In genomic region chr5:98773214-98773463, GRCh38 we compare ENCODE assay signal across 8 cellular contexts. TPM values are rescaled to one million over a fixed set of nuclear protein-coding genes. Genes with fewer than 3 reads are reported as not detected.
A peak's percentile ranks its signal among the peaks of the same experiment; 100 is the strongest.
DNase-seq lines count a peak whose midpoint lies in the region; ATAC-seq and TF ChIP-seq lines count a peak whose summit lies in the region.

No MANE protein-coding gene starts in this region.

- H3K79me2 ChIP-seq in MM.1S (ENCODE audit: low read length), result peaks cover 19% of the 10 kb centered on the region

- H3K36me3 ChIP-seq in BE2C, result peaks cover 5% of the 10 kb centered on the region
- H3K36me3 ChIP-seq in MM.1S (replicated peaks; ENCODE audit: insufficient read depth, low read length), result no peaks in the 10 kb centered on the region

- peaks cover 11% of the 10 kb centered on the region for H3K27me3 Mint-ChIP-seq in nephron (ENCODE audit: low read depth)

- H3K9me3 Mint-ChIP-seq in nephron, result no peaks in the 10 kb centered on the region

- no peak for ATAC-seq in GM21360 (IDR thresholded peaks at IDR 0.05; ENCODE audit: unreplicated experiment)

- no peaks in the 10 kb centered on the region for H3K9me2 ChIP-seq in MM.1S (replicated peaks; ENCODE audit: insufficient read depth, low read length)

- H3K4me2 ChIP-seq in MM.1S (ENCODE audit: low read depth, low read length), result peak overlapping the region; percentile 100

- peak overlapping the region; percentile 90 for H2AFZ ChIP-seq in MM.1S (ENCODE audit: low read length)

- H3K4me3 Mint-ChIP-seq in nephron, result peak overlapping the region; percentile 96 to 99 (median 98)

- H3F3A ChIP-seq in MM.1S (ENCODE audit: insufficient read depth, low read length), result peaks cover 35% of the 10 kb centered on the region

- peak overlapping the region; percentile 62 to 94 (median 90) for H3K27ac Mint-ChIP-seq in nephron

- peak overlapping the region; percentile 13; the same call in 1 of the 2 replicates for H3K9ac ChIP-seq in MM.1S (ENCODE audit: low read length)

- H3K36me3 Mint-ChIP-seq in nephron (ENCODE audit: low read depth), result no peaks in the 10 kb centered on the region

- H3K4me1 Mint-ChIP-seq in nephron, result peaks cover 51% of the 10 kb centered on the region

- peak overlapping the region; percentile 85 for H3K4me3 ChIP-seq in BE2C (ENCODE audit: low read depth, low read length)
- H3K4me3 ChIP-seq in MM.1S (ENCODE audit: low read length), result peak overlapping the region; percentile 86
- H3K4me3 ChIP-seq in dorsolateral prefrontal cortex, result peak overlapping the region; percentile 56 to 98 (median 86)

- H3K4me1 ChIP-seq in BE2C, result no peaks in the 10 kb centered on the region; the same call in 1 of the 2 replicates
- peaks cover 19% of the 10 kb centered on the region for H3K4me1 ChIP-seq in MM.1S (ENCODE audit: low read length)

- intact Hi-C loops in dorsolateral prefrontal cortex (cut with DNase I), result loop anchor here (5.0 to 10.0 kb wide), 9 partner anchors 154 to 1836 kb away; partner anchors contain the start of genes CHD1 (in 2 of the 2), LNPEP (in 1 of the 2) and RIOK2 (in 1 of the 2)

- no peak for TF ChIP-seq CTCF in BE2C (IDR thresholded peaks at IDR 0.05; ENCODE audit: low read depth, low read length)
- TF ChIP-seq CTCF in MM.1S (IDR thresholded peaks at IDR 0.05; ENCODE audit: low read length), result no peak
- TF ChIP-seq CTCF in dorsolateral prefrontal cortex (IDR thresholded peaks at IDR 0.05 in 54 of 56, conservative IDR thresholded peaks at IDR 0.05 in 2 of 56; ENCODE audit: low read depth in 1 of 56, partially characterized antibody in 56 of 56), result peak in 8 of 56 donors; percentile 0 to 20 (median 4)
- no peak for TF ChIP-seq CTCF in nephron (IDR thresholded peaks at IDR 0.05; ENCODE audit: unreplicated experiment in 3 of 3)

- no peak for DNase-seq in BE2C
- DNase-seq in MM.1S, result no peak
- no peak for DNase-seq in dorsolateral prefrontal cortex
- DNase-seq in 8988T, result no peak
- DNase-seq in inferior parietal cortex (ENCODE audit: extremely low spot score), result no peak
- no peak for DNase-seq in epidermal melanocyte (ENCODE audit: insufficient read length, low spot score)

- H3K27me3 ChIP-seq in BE2C (peaks cover 7% of the 10 kb centered on the region), MM.1S (replicated peaks; ENCODE audit: insufficient read depth, low read length) (peaks cover 20% of the 10 kb centered on the region), dorsolateral prefrontal cortex (no peaks in the 10 kb centered on the region)

- peak overlapping the region; percentile 17; the same call in 1 of the 2 replicates for H3K27ac ChIP-seq in MM.1S (ENCODE audit: low read length)
- peak overlapping the region in 58 of 59 donors; percentile 20 to 95 (median 84) for H3K27ac ChIP-seq in dorsolateral prefrontal cortex

- H3K9me3 ChIP-seq in BE2C (no peaks in the 10 kb centered on the region), MM.1S (replicated peaks; ENCODE audit: insufficient read depth, low read length) (no peaks in the 10 kb centered on the region)

- H4K20me1 ChIP-seq in MM.1S (ENCODE audit: insufficient read depth, low read length), result 0 out of 2 replicates have a peak, but pooled peaks cover 3% of the 10 kb centered on the region

RNA-seq across cellular contexts. Expression of gene RGMB, which starts 0.3 kb away (rescaled TPM):
- polyA plus RNA-seq in BE2C (2012; ENCODE audit: insufficient read depth, insufficient read length, low read depth), result 37.2 TPM
- total RNA-seq in dorsolateral prefrontal cortex, result 10 to 100 TPM; 20.2 to 59.3 (median 41.0) TPM
